In genomic region chr1:231971397-231972233, GRCh38 we compare ENCODE assay signal across 11 cellular contexts.
DNase-seq lines count a peak whose midpoint lies in the region; ATAC-seq and TF ChIP-seq lines count a peak whose summit lies in the region.
"Had no signal": no experiment of that assay in that cellular context is flagged by ENCODE, and none has a peak within 500 bp of the region (broad histone marks: within the 10 kb centered on the region; RNA-seq: fewer than 3 reads in every experiment).

No MANE protein-coding gene starts in this region.

- no peak overlapping the region for H3K9ac ChIP-seq in endodermal cell (ENCODE audit: extremely low read depth, low read length, poor library complexity, severe bottlenecking)

- no peak for TF ChIP-seq CTCF in astrocyte of the spinal cord (IDR thresholded peaks at IDR 0.05; ENCODE audit: low read depth, low read length)
- no peak for TF ChIP-seq CTCF in endodermal cell (conservative IDR thresholded peaks at IDR 0.05)

- peak; percentile 83 for DNase-seq in CD1c-positive myeloid dendritic cell (ENCODE audit: extremely low spot score)
- DNase-seq in M059J (ENCODE audit: low read depth) = peak; percentile 31
- DNase-seq in astrocyte of the spinal cord (ENCODE audit: low read depth, low spot score) = peak; percentile 31
- DNase-seq in immature natural killer cell = no peak
- DNase-seq in activated effector memory CD4-positive, alpha-beta T cell treated with anti-CD3 and anti-CD28 coated beads, Interleukin-2, amount 50 U/mL, for 16 hours = no peak
- DNase-seq in cortex of kidney (lab: John Stamatoyannopoulos, UW) = no peak
- no peak for DNase-seq in endodermal cell
- DNase-seq: activated naive CD4-positive, alpha-beta T cell treated with anti-CD3 and anti-CD28 coated beads, Interleukin-2, amount 10 ng/mL, durations not matched to agents 7 days and 5 days; Caco-2 had no signal

- no peaks in the 10 kb centered on the region for H3K4me1 ChIP-seq in endodermal cell (ENCODE audit: control insufficient read depth, insufficient read depth, low read length)
- H3K4me1 ChIP-seq: Caco-2 had no signal

- H3K9me3 ChIP-seq in endodermal cell (ENCODE audit: control insufficient read depth, low read length) = peaks cover 1% of the 10 kb centered on the region
- H3K9me3 ChIP-seq: Caco-2, tibial nerve had no signal

- no peak overlapping the region for H3K4me3 ChIP-seq in astrocyte of the spinal cord (ENCODE audit: low read depth, low read length)
- H3K4me3 ChIP-seq in endodermal cell (ENCODE audit: low read length) = no peak overlapping the region
- H3K4me3 ChIP-seq: tibial nerve had no signal

- no peak overlapping the region for H3K27ac ChIP-seq in endodermal cell (ENCODE audit: low read depth, low read length)
- H3K27ac ChIP-seq: tibial nerve had no signal

- in situ Hi-C loops in astrocyte of the spinal cord (cut with HindIII; ENCODE audit: low sequenced_read_pairs) = no loop called here

- peaks cover 0 to 3% (median 0%) of the 10 kb centered on the region in 3 donors for H3K36me3 Mint-ChIP-seq in immature natural killer cell
- H3K36me3 Mint-ChIP-seq in endodermal cell (ENCODE audit: low read depth) = peaks cover 3% of the 10 kb centered on the region

- H3K9me3 Mint-ChIP-seq in immature natural killer cell (peaks cover 0 to 1% (median 0%) of the 10 kb centered on the region in 6 donors), endodermal cell (peaks cover 3% of the 10 kb centered on the region)

- H3K4me1 Mint-ChIP-seq in immature natural killer cell = peaks cover 39 to 42% of the 10 kb centered on the region in 2 donors
- peaks cover 6% of the 10 kb centered on the region for H3K4me1 Mint-ChIP-seq in endodermal cell

- H3K27me3 Mint-ChIP-seq in immature natural killer cell (ENCODE audit: low read depth in 3 of 3) = peaks cover 3 to 7% (median 6%) of the 10 kb centered on the region in 3 donors
- H3K27me3 Mint-ChIP-seq in endodermal cell (ENCODE audit: insufficient read depth) = no peaks in the 10 kb centered on the region
- H3K27me3 Mint-ChIP-seq: activated naive CD4-positive, alpha-beta T cell treated with anti-CD3 and anti-CD28 coated beads, Interleukin-2, amount 10 ng/mL, durations not matched to agents 7 days and 5 days had no signal

- no peaks in the 10 kb centered on the region for H3K36me3 ChIP-seq in endodermal cell (ENCODE audit: control insufficient read depth, insufficient read depth, low read length)

- ATAC-seq in HG03342 (IDR thresholded peaks at IDR 0.05; ENCODE audit: unreplicated experiment) = no peak

- H3K4me3 Mint-ChIP-seq in immature natural killer cell = peak overlapping the region; percentile 55 to 71 (median 66)
- H3K4me3 Mint-ChIP-seq in endodermal cell = no peak overlapping the region
- H3K4me3 Mint-ChIP-seq: activated naive CD4-positive, alpha-beta T cell treated with anti-CD3 and anti-CD28 coated beads, Interleukin-2, amount 10 ng/mL, durations not matched to agents 7 days and 5 days had no signal

- no peaks in the 10 kb centered on the region for H3K27me3 ChIP-seq in endodermal cell (ENCODE audit: control insufficient read depth, insufficient read depth, low read length, poor library complexity, severe bottlenecking)
- H3K27me3 ChIP-seq: tibial nerve had no signal

- H3K27ac Mint-ChIP-seq in immature natural killer cell = peak overlapping the region in 5 of 6 donors; percentile 16 to 91 (median 28)
- H3K27ac Mint-ChIP-seq in endodermal cell = no peak overlapping the region
- H3K27ac Mint-ChIP-seq: activated naive CD4-positive, alpha-beta T cell treated with anti-CD3 and anti-CD28 coated beads, Interleukin-2, amount 10 ng/mL, durations not matched to agents 7 days and 5 days had no signal

- 80 to 85% methylated on average over 8 to 12 of the region's 12 CpGs for WGBS in endodermal cell (ENCODE audit: insufficient coverage in 1 of 2, insufficient read length in 1 of 2), 2 experiments

Comparison
In these comparisons a context has a peak if more than half of its experiments do, and no peak if none do; other contexts are left out.
1. DNase-seq: peak in CD1c-positive myeloid dendritic cell (single experiment), M059J (single experiment) and astrocyte of the spinal cord (single experiment); none in immature natural killer cell (0 of 3), activated effector memory CD4-positive, alpha-beta T cell treated with anti-CD3 and anti-CD28 coated beads, Interleukin-2, amount 50 U/mL, for 16 hours (single experiment), cortex of kidney (single experiment) and endodermal cell (single experiment).